In the genomic region with DNA sequence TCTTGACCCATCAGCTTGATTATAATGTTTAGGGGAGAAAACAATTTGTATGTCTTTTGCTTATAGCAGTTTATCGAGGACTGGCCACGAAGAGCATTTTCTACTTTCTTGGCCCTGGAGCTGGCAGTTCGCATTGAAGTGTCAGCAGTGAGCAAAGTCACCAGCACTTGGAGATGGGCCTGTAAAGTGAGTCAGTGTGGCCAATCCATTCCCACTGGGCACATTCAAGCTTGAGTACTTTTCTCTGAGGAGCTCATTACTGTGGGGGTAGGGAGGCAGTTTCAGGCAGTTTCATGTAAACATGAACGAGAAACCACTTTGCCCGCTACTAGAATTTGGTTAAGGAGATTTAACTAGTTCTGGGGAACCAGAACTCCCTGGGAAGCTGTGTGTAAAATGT, we compare ENCODE assay signal across 28 cellular contexts.
"Had no signal": no experiment of that assay in that cellular context is flagged by ENCODE, and none has a peak within 500 bp of the region (broad histone marks: within the 10 kb centered on the region; RNA-seq: fewer than 3 reads in every experiment).

No MANE protein-coding gene starts in this region.

- H3K4me1 ChIP-seq: adrenal gland, body of pancreas, gastroesophageal sphincter, right lobe of liver, uterus had no signal

- H3K9me3 ChIP-seq: adrenal gland, body of pancreas, esophagus squamous epithelium, gastroesophageal sphincter, neutrophil, ovary, right lobe of liver, uterus had no signal

- H3K27ac ChIP-seq: adrenal gland, body of pancreas, epithelial cell of prostate, esophagus squamous epithelium, gastroesophageal sphincter, hepatocyte, neutrophil, ovary, right lobe of liver, uterus, VCaP had no signal

- H2AFZ ChIP-seq: hepatocyte had no signal

- ATAC-seq: body of pancreas, gastroesophageal sphincter, left ventricle myocardium superior, right lobe of liver had no signal

- DNase-seq: activated CD4-positive, alpha-beta T cell treated with anti-CD3 and anti-CD28 coated beads for 4 hours; activated CD4-positive, alpha-beta T cell treated with anti-CD3 and anti-CD28 coated beads, Interleukin-2, amount 50 U/mL, for 4 hours; activated effector memory CD4-positive, alpha-beta T cell treated with Interleukin-2 at 50 U/mL for 16 hours; activated naive CD4-positive, alpha-beta T cell treated with Interleukin-2 at 50 U/mL for 16 hours; activated T-cell treated with anti-CD3 and anti-CD28 coated beads for 4 hours; adrenal gland; aorta; body of pancreas; dermis blood vessel endothelial cell; effector CD4-positive, alpha-beta T cell; esophagus squamous epithelium; islet precursor cell; left ventricle myocardium superior; naive B cell; nephron progenitor cell; ovary; right lobe of liver; small intestine; stimulated activated CD4-positive, alpha-beta T cell treated with anti-CD3 and anti-CD28 coated beads, Interleukin-1b, Interleukin-23, amount 100 ng/mL, for 48 hours; stimulated activated naive CD4-positive, alpha-beta T cell; T-helper 1 cell; trophoblast cell; uterus had no signal

- H3K4me2 ChIP-seq: hepatocyte had no signal

- H3K4me3 ChIP-seq: adrenal gland, body of pancreas, esophagus squamous epithelium, gastroesophageal sphincter, hepatocyte, ovary, right lobe of liver, uterus had no signal

- H3K36me3 ChIP-seq: adrenal gland, esophagus squamous epithelium, gastroesophageal sphincter, neutrophil, ovary, right lobe of liver, uterus had no signal

- H3K27me3 ChIP-seq: adrenal gland, body of pancreas, esophagus squamous epithelium, gastroesophageal sphincter, hepatocyte, ovary, right lobe of liver, uterus had no signal
